Comparison of ENCODE assay signal across 23 cellular contexts in the genomic region with DNA sequence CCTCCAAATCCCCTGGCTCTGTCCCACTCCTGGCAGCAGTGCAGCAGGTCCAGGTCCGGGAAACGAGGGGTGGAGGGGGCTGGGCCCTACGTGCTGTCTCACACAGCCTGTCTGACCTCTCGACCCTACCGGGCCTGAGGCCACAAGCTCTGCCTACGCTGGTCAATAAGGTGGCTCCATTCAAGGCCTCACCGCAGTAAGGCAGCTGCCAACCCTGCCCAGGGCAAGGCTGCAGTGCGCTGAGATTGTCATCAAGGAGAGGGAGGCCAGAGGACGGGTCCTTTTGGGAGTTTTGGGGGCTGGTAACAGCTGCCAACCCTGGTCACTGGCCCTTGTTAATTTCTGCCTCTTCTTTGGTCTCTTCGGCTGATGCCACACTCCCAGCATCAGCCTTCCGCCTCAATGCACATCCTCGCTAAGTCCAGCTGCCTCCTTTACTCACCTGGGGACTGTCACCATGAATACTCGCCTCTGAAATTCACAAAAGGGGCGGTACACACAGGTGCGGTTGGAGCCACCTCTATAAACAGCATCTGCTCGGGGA. TPM values are rescaled to one million over a fixed set of nuclear protein-coding genes. Genes with fewer than 3 reads are reported as not detected.
"Had no signal": no experiment of that assay in that cellular context is flagged by ENCODE, and none has a peak within 500 bp of the region (broad histone marks: within the 10 kb centered on the region; RNA-seq: fewer than 3 reads in every experiment).

No MANE protein-coding gene starts in this region.

- H3K27me3 ChIP-seq: ovary had no signal

- H3K36me3 ChIP-seq: colonic mucosa, ovary, tibial nerve had no signal

- H3K9me3 ChIP-seq: colonic mucosa, mucosa of descending colon, ovary, tibial nerve had no signal

- ATAC-seq: left ventricle myocardium superior; mucosa of descending colon; naive thymus-derived CD8-positive, alpha-beta T cell; right cardiac atrium; stimulated activated effector memory CD8-positive, alpha-beta T cell treated with anti-CD3 and anti-CD28 coated beads, Interleukin-12 subunit alpha, Interleukin-12 subunit beta, amount 100 ng/mL, for 72 hours had no signal

- H3K79me2 ChIP-seq: hepatocyte had no signal

- H3K4me3 ChIP-seq: colonic mucosa, hepatocyte, mucosa of descending colon, ovary, tibial nerve had no signal

- H2AFZ ChIP-seq: hepatocyte had no signal

- H3K4me2 ChIP-seq: hepatocyte had no signal

- H3K27ac ChIP-seq: colonic mucosa, hepatocyte, ovary, tibial nerve had no signal

- DNase-seq: colonic mucosa; effector CD4-positive, alpha-beta T cell; endodermal cell; foreskin melanocyte; left cardiac atrium; left ventricle myocardium superior; mucosa of descending colon; naive thymus-derived CD8-positive, alpha-beta T cell; ovary; right cardiac atrium; stimulated activated CD4-positive, alpha-beta T cell treated with anti-CD3 and anti-CD28 coated beads, Interleukin-4, amount 100 ng/mL, for 1 hour; stimulated activated CD8-positive, alpha-beta memory T cell treated with anti-CD3 and anti-CD28 coated beads, Interleukin-4, amount 100 ng/mL, for 48 hours had no signal

- FAIRE-seq: kidney had no signal

RNA-seq across cellular contexts. Expression of a gene that starts 3.5 kb away (rescaled TPM):
- total RNA-seq: cerebellum; colonic mucosa; dermis microvascular lymphatic vessel endothelial cell; kidney; left cardiac atrium; left ventricle myocardium superior; lung microvascular endothelial cell; mucosa of descending colon; naive thymus-derived CD8-positive, alpha-beta T cell; right cardiac atrium; temporal lobe had no signal
- polyA plus RNA-seq: hepatocyte; naive thymus-derived CD8-positive, alpha-beta T cell; neural cell; right cardiac atrium had no signal

RNA-seq across cellular contexts. Expression of a gene that starts 9.6 kb away (rescaled TPM):
- total RNA-seq: cerebellum; colonic mucosa; dermis microvascular lymphatic vessel endothelial cell; endodermal cell; hepatocyte; kidney; left cardiac atrium; left ventricle myocardium superior; lung microvascular endothelial cell; mucosa of descending colon; naive thymus-derived CD8-positive, alpha-beta T cell; ovary; progenitor cell of endocrine pancreas; right cardiac atrium; temporal lobe; tibial nerve; ureter had no signal
- polyA plus RNA-seq: hepatocyte, neural cell, ovary, right cardiac atrium had no signal
